In the genomic region with DNA sequence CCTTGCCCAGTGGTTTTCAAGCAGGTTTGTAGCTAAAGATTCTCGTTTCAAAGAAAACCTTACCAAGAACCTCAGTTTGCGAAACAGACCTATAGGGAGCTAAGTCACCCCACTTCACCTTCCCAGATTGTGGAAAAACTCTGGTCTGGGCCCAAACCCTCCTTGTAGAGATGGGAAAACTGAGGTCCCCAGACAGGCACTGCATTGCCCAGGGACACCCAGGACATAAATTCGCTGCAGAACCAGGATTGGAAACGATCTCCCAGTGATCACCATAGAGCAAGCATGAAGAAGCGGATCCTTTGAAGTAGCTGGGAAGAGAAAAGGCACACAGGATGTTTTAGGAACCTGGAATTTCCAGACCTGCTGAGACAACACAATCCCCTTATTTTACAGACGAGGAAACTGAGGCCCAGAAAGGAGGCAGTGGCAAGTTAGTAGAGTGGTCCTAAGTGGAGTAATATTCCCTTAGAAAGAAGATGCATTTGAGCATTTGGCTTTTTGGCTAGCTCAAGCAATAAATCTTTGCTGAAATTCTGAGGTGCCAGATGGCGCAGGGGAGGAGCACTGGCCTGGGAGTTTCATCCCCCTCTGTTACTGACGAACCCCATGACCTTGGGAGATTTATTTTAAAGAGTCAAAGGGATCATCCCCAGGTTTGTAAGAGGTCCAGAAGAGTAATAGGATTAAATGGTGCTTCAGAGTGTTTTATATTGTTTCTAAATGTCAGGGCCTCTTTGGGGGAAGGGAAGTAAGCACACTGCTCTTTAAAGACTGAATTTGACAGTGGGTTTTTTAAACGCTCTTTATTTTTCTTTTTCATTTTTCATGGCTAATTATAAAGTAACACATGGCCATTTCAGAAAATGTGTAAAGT, we compare ENCODE assay signal across 8 cellular contexts.
A peak's percentile ranks its signal among the peaks of the same experiment; 100 is the strongest.
DNase-seq lines count a peak whose midpoint lies in the region; ATAC-seq and TF ChIP-seq lines count a peak whose summit lies in the region.

No MANE protein-coding gene starts in this region.

- peak overlapping the region; percentile 81 for H3K4me2 ChIP-seq in OCI-LY1 (ENCODE audit: low read length)

- H3K27me3 ChIP-seq in OCI-LY1 (ENCODE audit: insufficient read depth, low read length): no peaks in the 10 kb centered on the region

- H3K9me3 ChIP-seq in OCI-LY1 (ENCODE audit: low read length): no peaks in the 10 kb centered on the region

- H3K4me1 ChIP-seq in OCI-LY1 (ENCODE audit: insufficient read depth, low read length, severe bottlenecking): peaks cover 18% of the 10 kb centered on the region

- DNase-seq in GM12864 (ENCODE audit: low read depth) (no peak), epithelial cell of proximal tubule (ENCODE audit: low read depth) (no peak), skeletal muscle cell (ENCODE audit: low read depth) (no peak), AML-193 (lab: John Stamatoyannopoulos, UW) (no peak), posterior cingulate gyrus (no peak)
- no peak for DNase-seq in stimulated activated naive CD4-positive, alpha-beta T cell (lab: John Stamatoyannopoulos, UW)

- no peaks in the 10 kb centered on the region for H3F3A ChIP-seq in OCI-LY1 (ENCODE audit: insufficient read depth, low read length)

- no peaks in the 10 kb centered on the region for H3K79me2 ChIP-seq in OCI-LY1 (ENCODE audit: insufficient read depth, low read length)

- H3K9me2 ChIP-seq in OCI-LY1 (ENCODE audit: low read depth, low read length): no peaks in the 10 kb centered on the region

- TF ChIP-seq CTCF in GM12864 (IDR thresholded peaks at IDR 0.05; ENCODE audit: low read depth, low read length, missing control alignments) (no peak), OCI-LY1 (IDR thresholded peaks at IDR 0.05; ENCODE audit: low read length) (no peak), epithelial cell of proximal tubule (conservative IDR thresholded peaks at IDR 0.05; ENCODE audit: low read depth, low read length) (no peak)

- H3K9ac ChIP-seq in OCI-LY1 (ENCODE audit: low read length): peak overlapping the region; percentile 58; the same call in 1 of the 2 replicates

- H3K27ac ChIP-seq in OCI-LY1 (ENCODE audit: low read depth, low read length, poor library complexity, severe bottlenecking): peak overlapping the region; percentile 6

- no peaks in the 10 kb centered on the region for H4K20me1 ChIP-seq in OCI-LY1 (ENCODE audit: insufficient read depth, low read length)

- no peaks in the 10 kb centered on the region for H3K36me3 ChIP-seq in OCI-LY1 (ENCODE audit: insufficient read depth, low read length)

- intact Hi-C loops in posterior cingulate gyrus (cut with DNase I): loop anchor here (10.0 kb wide), 1 partner anchor 54 kb away; no protein-coding TSS in a partner anchor

- no peak for ATAC-seq in HG02678 (IDR thresholded peaks at IDR 0.05; ENCODE audit: unreplicated experiment)

- peak overlapping the region; percentile 53 for H3K4me3 ChIP-seq in GM12864 (ENCODE audit: low read depth, low read length)
- H3K4me3 ChIP-seq in OCI-LY1 (ENCODE audit: low read depth, low read length, poor library complexity, severe bottlenecking): peak overlapping the region; percentile 67
- H3K4me3 ChIP-seq in epithelial cell of proximal tubule (ENCODE audit: low read depth, low read length): peak overlapping the region; percentile 56
- peak overlapping the region; percentile 48 for H3K4me3 ChIP-seq in skeletal muscle cell (ENCODE audit: low read depth, low read length)

- H2AFZ ChIP-seq in OCI-LY1 (ENCODE audit: low read length): peak overlapping the region; percentile 97; the same call in 1 of the 2 replicates
